In genomic region chr9:71592400-71592799, GRCh38 we compare ENCODE assay signal across 14 cellular contexts.
A peak's percentile ranks its signal among the peaks of the same experiment; 100 is the strongest.
DNase-seq lines count a peak whose midpoint lies in the region; FAIRE-seq and TF ChIP-seq lines count a peak whose summit lies in the region.
"Had no signal": no experiment of that assay in that cellular context is flagged by ENCODE, and none has a peak within 500 bp of the region (broad histone marks: within the 10 kb centered on the region; RNA-seq: fewer than 3 reads in every experiment).

No MANE protein-coding gene starts in this region.

- no peaks in the 10 kb centered on the region for H3K9me3 ChIP-seq in stomach

- no peaks in the 10 kb centered on the region for H3K36me3 ChIP-seq in stomach

- no peak for TF ChIP-seq POLR2A in stomach (IDR thresholded peaks at IDR 0.05)

- WGBS in stomach, 5 donors = 92 to 98% (median 97%) methylated on average over 2 of the region's 2 CpGs

- no peak overlapping the region for H3K4me3 ChIP-seq in epithelial cell of proximal tubule (ENCODE audit: low read depth, low read length)
- no peak overlapping the region for H3K4me3 ChIP-seq in stomach
- H3K4me3 ChIP-seq: SK-N-MC had no signal

- H3K27ac ChIP-seq in stomach = no peak overlapping the region
- H3K27ac ChIP-seq: SK-N-MC had no signal

- peak; percentile 29 for FAIRE-seq in RCC 7860 (lab: Jason Lieb, UNC)
- FAIRE-seq: D721Med had no signal

- H3K27me3 ChIP-seq in stomach = no peaks in the 10 kb centered on the region

- TF ChIP-seq CTCF in epithelial cell of proximal tubule (conservative IDR thresholded peaks at IDR 0.05; ENCODE audit: low read depth, low read length) (no peak), stomach (IDR thresholded peaks at IDR 0.05) (no peak)

- no peak for TF ChIP-seq EP300 in stomach (IDR thresholded peaks at IDR 0.05)

- intact Hi-C loops in stomach (cut with DNase I; ENCODE audit: low total_unique reads) = no loop called here

- DNase-seq in ELR (ENCODE audit: low read depth) (peak; percentile 67), RCC 7860 (ENCODE audit: low spot score) (peak; percentile 72), epithelial cell of proximal tubule (ENCODE audit: low read depth) (peak; percentile 38), renal cortical epithelial cell (ENCODE audit: low read depth) (peak; percentile 78), DMS79 treated with DMSO at 0.1 percent for 48 hours (lab: John Stamatoyannopoulos, UW) (no peak), stomach (no peak)
- no peak for DNase-seq in stimulated activated CD8-positive, alpha-beta memory T cell treated with anti-CD3 and anti-CD28 coated beads, Interleukin-4, amount 100 ng/mL, for 48 hours
- DNase-seq: CD4-positive, alpha-beta T cell; NCI-H146; NCI-H2081 treated with DMSO at 0.1 percent for 48 hours; NCI-H2227 treated with DMSO at 0.1 percent for 48 hours; NCI-H526 had no signal

- no peaks in the 10 kb centered on the region for H3K4me1 ChIP-seq in stomach

Comparison
In these comparisons a context has a peak if more than half of its experiments do, and no peak if none do; other contexts are left out.
1. DNase-seq: peak in ELR (single experiment), RCC 7860 (single experiment), epithelial cell of proximal tubule (single experiment) and renal cortical epithelial cell (single experiment); none in DMS79 treated with DMSO at 0.1 percent for 48 hours (single experiment), stimulated activated CD8-positive, alpha-beta memory T cell treated with anti-CD3 and anti-CD28 coated beads, Interleukin-4, amount 100 ng/mL, for 48 hours (single experiment) and stomach (single experiment).